7 cellular contexts compared by ENCODE assay signal in the genomic region with DNA sequence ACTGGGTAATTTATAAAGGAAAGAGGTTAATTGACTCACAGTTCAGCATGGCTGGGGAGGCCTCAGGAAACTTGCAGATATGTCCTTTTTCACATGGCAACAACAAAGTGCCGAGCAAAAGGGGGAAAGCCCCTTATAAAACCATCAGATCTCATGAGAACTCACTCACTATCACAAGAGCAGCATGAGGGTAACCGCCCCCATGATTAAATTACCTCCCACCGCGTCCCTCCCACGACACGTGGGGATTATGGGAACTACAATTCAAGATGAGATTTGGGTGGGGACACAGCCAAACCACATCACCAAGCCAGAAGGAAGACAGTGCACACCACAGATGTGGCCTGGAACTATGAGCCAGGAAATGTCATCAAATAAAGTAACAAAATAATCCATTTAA.
A peak's percentile ranks its signal among the peaks of the same experiment; 100 is the strongest.
DNase-seq lines count a peak whose midpoint lies in the region.
"Not testable (repeated sequence)": the region's sequence is repeated elsewhere in the genome, so short reads cannot be mapped to it uniquely, and the experiment has no call there.

No MANE protein-coding gene starts in this region.

- not testable (repeated sequence) for H3K27me3 Mint-ChIP-seq in activated naive CD4-positive, alpha-beta T cell treated with anti-CD3 and anti-CD28 coated beads for 36 hours (ENCODE audit: low read depth)

- not testable (repeated sequence) for H3K4me3 Mint-ChIP-seq in activated naive CD4-positive, alpha-beta T cell treated with anti-CD3 and anti-CD28 coated beads for 36 hours

- peaks cover 53% of the 10 kb centered on the region for H3K4me1 Mint-ChIP-seq in activated naive CD4-positive, alpha-beta T cell treated with anti-CD3 and anti-CD28 coated beads for 36 hours (ENCODE audit: low read depth)

- DNase-seq in NCI-H1694 (lab: John Stamatoyannopoulos, UW) (peak; percentile 86), myocyte (ENCODE audit: low read depth) (peak; percentile 37)
- peak; percentile 68 for DNase-seq in activated CD4-positive, alpha-beta T cell treated with anti-CD3 and anti-CD28 coated beads for 48 hours
- DNase-seq in activated CD8-positive, alpha-beta memory T cell treated with anti-CD3 and anti-CD28 coated beads, Interleukin-2, amount 50 U/mL, for 4 hours: peak; percentile 51
- peak; percentile 66 for DNase-seq in activated naive CD4-positive, alpha-beta T cell treated with anti-CD3 and anti-CD28 coated beads for 36 hours
- DNase-seq in stimulated activated CD4-positive, alpha-beta T cell treated with anti-CD3 and anti-CD28 coated beads, Interleukin-2, amount 100 ng/mL, for 24 hours: peak; percentile 65 to 66
- peak; percentile 32 to 45 for DNase-seq in stimulated activated CD8-positive, alpha-beta memory T cell treated with anti-CD3 and anti-CD28 coated beads, Interleukin-2, amount 100 ng/mL, for 48 hours (ENCODE audit: low read depth in 2 of 2)

- peak overlapping the region; percentile 52 for H3K27ac Mint-ChIP-seq in activated naive CD4-positive, alpha-beta T cell treated with anti-CD3 and anti-CD28 coated beads for 36 hours

- intact Hi-C loops in activated naive CD4-positive, alpha-beta T cell treated with anti-CD3 and anti-CD28 coated beads for 36 hours (cut with micrococcal nuclease): loop anchor here (1.0 to 5.0 kb wide), 7 partner anchors 10 to 289 kb away; no protein-coding TSS in a partner anchor

- CTCF ChIA-PET in activated naive CD4-positive, alpha-beta T cell treated with anti-CD3 and anti-CD28 coated beads for 36 hours (lab: Charles Lee): not testable (repeated sequence)

- not testable (repeated sequence) for H3K9me3 Mint-ChIP-seq in activated naive CD4-positive, alpha-beta T cell treated with anti-CD3 and anti-CD28 coated beads for 36 hours

- H3K36me3 Mint-ChIP-seq in activated naive CD4-positive, alpha-beta T cell treated with anti-CD3 and anti-CD28 coated beads for 36 hours (ENCODE audit: low read depth): not testable (repeated sequence)

Comparison
In these comparisons a context has a peak if more than half of its experiments do, and no peak if none do; other contexts are left out.
1. Peak in every context shown above with its lines: DNase-seq.